Comparison of ENCODE assay signal across 1 cellular context in genomic region chr10:3817002-3817401, GRCh38.
TF ChIP-seq lines count a peak whose summit lies in the region.

No MANE protein-coding gene starts in this region.

TF ChIP-seq in HepG2, 621 proteins besides CTCF, POLR2A, EP300 and RAD21:
- TF ChIP-seq KLF11 (CRISPR knock-in tag; IDR thresholded peaks at IDR 0.05) (no peak), ZNF879 (CRISPR knock-in tag; IDR thresholded peaks at IDR 0.05) (no peak), ZNF574 (CRISPR knock-in tag; IDR thresholded peaks at IDR 0.05) (no peak), ARID2 (CRISPR knock-in tag; IDR thresholded peaks at IDR 0.05; ENCODE audit: borderline replicate concordance) (no peak), AKNA (CRISPR knock-in tag; IDR thresholded peaks at IDR 0.05; ENCODE audit: borderline replicate concordance) (no peak), SETDB1 (CRISPR knock-in tag; IDR thresholded peaks at IDR 0.05; ENCODE audit: borderline replicate concordance) (no peak), KDM1A (CRISPR knock-in tag; IDR thresholded peaks at IDR 0.05) (no peak), ZNF20 (CRISPR knock-in tag; IDR thresholded peaks at IDR 0.05) (no peak), GTF2F1 (IDR thresholded peaks at IDR 0.05; ENCODE audit: low read length) (no peak), ZNF747 (CRISPR knock-in tag; IDR thresholded peaks at IDR 0.05; ENCODE audit: borderline replicate concordance) (no peak)
